ENCODE assay signal across 15 cellular contexts in the genomic region with DNA sequence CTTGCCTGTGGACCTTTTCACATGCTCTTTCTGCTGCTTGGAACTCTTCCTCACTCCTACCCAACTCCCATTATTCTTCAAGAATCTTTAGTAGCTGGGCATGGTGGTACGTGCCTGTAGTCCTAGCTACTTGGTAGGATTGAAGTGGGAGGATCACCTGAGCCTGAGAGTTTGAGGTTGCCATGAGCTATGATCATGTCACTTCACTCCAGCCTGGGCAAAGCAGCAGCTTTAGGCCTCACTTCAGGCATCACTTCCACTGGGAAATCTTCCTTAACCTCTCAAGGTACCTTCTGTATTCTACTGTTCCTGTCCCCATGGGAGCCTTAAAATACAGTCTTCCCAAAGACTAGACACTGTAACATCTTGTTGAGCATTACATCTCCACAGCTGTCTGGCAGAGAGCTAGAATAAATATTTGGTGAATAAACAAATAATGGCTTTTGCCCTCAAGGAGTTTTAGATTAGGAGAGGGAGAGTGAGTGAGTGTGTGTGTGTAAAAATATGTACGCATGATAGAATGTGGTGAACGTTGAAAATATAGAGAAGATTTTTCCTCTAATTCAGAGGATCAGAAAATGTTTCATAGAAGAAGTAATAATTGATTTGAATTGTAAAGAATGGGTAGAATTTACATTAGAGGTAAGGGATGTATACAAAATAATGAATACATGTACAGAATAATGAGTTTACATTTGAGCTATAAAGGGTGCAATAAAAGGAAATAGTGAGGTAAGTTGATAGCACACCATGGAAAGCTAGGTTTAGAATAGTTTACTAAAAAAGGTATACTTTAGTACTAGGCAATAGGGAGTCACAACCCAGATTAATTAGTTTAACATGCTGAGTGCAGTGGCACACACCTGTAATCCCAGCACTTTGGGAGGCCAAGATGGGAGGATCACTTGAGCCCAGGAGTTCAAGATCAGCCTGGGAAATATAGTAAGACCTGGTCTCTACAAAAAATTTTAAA. TPM values are rescaled to one million over a fixed set of nuclear protein-coding genes. Genes with fewer than 3 reads are reported as not detected.
A peak's percentile ranks its signal among the peaks of the same experiment; 100 is the strongest.
DNase-seq lines count a peak whose midpoint lies in the region; ATAC-seq and TF ChIP-seq lines count a peak whose summit lies in the region.
"Had no signal": no experiment of that assay in that cellular context is flagged by ENCODE, and none has a peak within 500 bp of the region (broad histone marks: within the 10 kb centered on the region; RNA-seq: fewer than 3 reads in every experiment).

No MANE protein-coding gene starts in this region.

- H3K9me3 Mint-ChIP-seq in activated CD4-positive, alpha-beta T cell treated with anti-CD3 and anti-CD28 coated beads for 36 hours (ENCODE audit: low read depth): no peaks in the 10 kb centered on the region
- no peaks in the 10 kb centered on the region for H3K9me3 Mint-ChIP-seq in CD14-positive monocyte
- H3K9me3 Mint-ChIP-seq: immature natural killer cell had no signal

- no peak overlapping the region for H3K4me3 Mint-ChIP-seq in activated CD4-positive, alpha-beta T cell treated with anti-CD3 and anti-CD28 coated beads for 36 hours
- no peak overlapping the region for H3K4me3 Mint-ChIP-seq in CD14-positive monocyte
- H3K4me3 Mint-ChIP-seq: immature natural killer cell had no signal

- no peaks in the 10 kb centered on the region for H3K4me1 ChIP-seq in colonic mucosa

- peak overlapping the region; percentile 19 for H3K27ac ChIP-seq in colonic mucosa

- peaks cover 5% of the 10 kb centered on the region for H3K36me3 ChIP-seq in colonic mucosa

- DNase-seq in activated CD4-positive, alpha-beta T cell treated with anti-CD3 and anti-CD28 coated beads for 36 hours: no peak
- no peak for DNase-seq in activated CD4-positive, alpha-beta T cell treated with anti-CD3 and anti-CD28 coated beads for 48 hours
- DNase-seq in NCI-H2171 (lab: John Stamatoyannopoulos, UW): peak; percentile 10
- DNase-seq in colonic mucosa: no peak
- no peak for DNase-seq in sciatic nerve (ENCODE audit: low spot score)
- DNase-seq in islet precursor cell: no peak
- no peak for DNase-seq in NCI-H1436 (lab: John Stamatoyannopoulos, UW)
- no peak for DNase-seq in CD14-positive monocyte (ENCODE audit: low spot score)
- DNase-seq: DMS 273 treated with DMSO at 0.1 percent for 48 hours; effector memory CD4-positive, alpha-beta T cell; immature natural killer cell; NCI-H2081; posterior cingulate gyrus; stimulated activated CD8-positive, alpha-beta memory T cell treated with anti-CD3 and anti-CD28 coated beads, Interleukin-4, amount 100 ng/mL, for 48 hours had no signal

- no peaks in the 10 kb centered on the region for H3K27me3 ChIP-seq in colonic mucosa

- H3K4me1 Mint-ChIP-seq in activated CD4-positive, alpha-beta T cell treated with anti-CD3 and anti-CD28 coated beads for 36 hours: peaks cover 5% of the 10 kb centered on the region
- no peaks in the 10 kb centered on the region for H3K4me1 Mint-ChIP-seq in CD14-positive monocyte
- H3K4me1 Mint-ChIP-seq: immature natural killer cell had no signal

- no peaks in the 10 kb centered on the region for H3K27me3 Mint-ChIP-seq in activated CD4-positive, alpha-beta T cell treated with anti-CD3 and anti-CD28 coated beads for 36 hours
- H3K27me3 Mint-ChIP-seq in CD14-positive monocyte (ENCODE audit: low read depth in 3 of 3): peaks cover 0 to 1% (median 0%) of the 10 kb centered on the region in 3 donors

- ATAC-seq in activated CD4-positive, alpha-beta T cell treated with anti-CD3 and anti-CD28 coated beads for 36 hours: no peak
- ATAC-seq in sciatic nerve: peak; percentile 13

- TF ChIP-seq CTCF in colonic mucosa (IDR thresholded peaks at IDR 0.05) (no peak), CD14-positive monocyte (IDR thresholded peaks at IDR 0.05) (no peak)

- no peak overlapping the region for H3K4me3 ChIP-seq in colonic mucosa
- H3K4me3 ChIP-seq: K562 had no signal

- H3K9me3 ChIP-seq in colonic mucosa: no peaks in the 10 kb centered on the region

- CTCF ChIA-PET in activated CD4-positive, alpha-beta T cell treated with anti-CD3 and anti-CD28 coated beads for 36 hours (lab: Charles Lee): interaction anchor here (0.6 to 8.8 kb wide), 8 partner anchors 21 to 339 kb away, joined by 3 to 152 read pairs (median 4); a partner anchor contains a TSS

- intact Hi-C loops in activated CD4-positive, alpha-beta T cell treated with anti-CD3 and anti-CD28 coated beads for 36 hours (cut with DNase I, micrococcal nuclease): loop anchor here (2.0 to 10.0 kb wide), 3 partner anchors 159 to 449 kb away; a partner anchor contains a TSS
- intact Hi-C loops in colonic mucosa (cut with DNase I) (loop anchor here (10.0 kb wide), 1 partner anchor 159 kb away; no protein-coding TSS in a partner anchor), sciatic nerve (cut with DNase I) (loop anchor here (10.0 kb wide), 1 partner anchor 289 kb away; a partner anchor contains a TSS), CD14-positive monocyte (cut with micrococcal nuclease) (loop anchor here (10.0 kb wide), 1 partner anchor 289 kb away; a partner anchor contains a TSS)

- no peak overlapping the region for H3K9ac ChIP-seq in colonic mucosa (ENCODE audit: low read depth in 2 of 2, low read length in 2 of 2)

- POLR2A ChIA-PET in activated CD4-positive, alpha-beta T cell treated with anti-CD3 and anti-CD28 coated beads for 36 hours (lab: Charles Lee): no interaction called here

- H3K27ac Mint-ChIP-seq in activated CD4-positive, alpha-beta T cell treated with anti-CD3 and anti-CD28 coated beads for 36 hours: peak overlapping the region; percentile 34
- H3K27ac Mint-ChIP-seq in CD14-positive monocyte: peak overlapping the region in 2 of 7 donors; percentile 19 to 20

- H3K36me3 Mint-ChIP-seq in activated CD4-positive, alpha-beta T cell treated with anti-CD3 and anti-CD28 coated beads for 36 hours (ENCODE audit: low read depth): peaks cover 11% of the 10 kb centered on the region
- H3K36me3 Mint-ChIP-seq in CD14-positive monocyte: peaks cover 50 to 70% of the 10 kb centered on the region in 2 donors

RNA-seq across cellular contexts. Expression of a gene that starts 29.2 kb away (rescaled TPM):
- 10 to 100 TPM; 10.9 to 13.2 TPM for total RNA-seq in activated CD4-positive, alpha-beta T cell treated with anti-CD3 and anti-CD28 coated beads for 36 hours
- total RNA-seq in colonic mucosa (10 to 100 TPM in 1 of 2 donors, 1 to 10 TPM in 1; 7.0 to 14.9 TPM), sciatic nerve (5.3 TPM)
- polyA plus RNA-seq in CD14-positive monocyte: 1 to 10 TPM; 1.8 to 2.1 TPM
- polyA plus RNA-seq: immature natural killer cell had no signal

RNA-seq across cellular contexts. Expression of a gene that starts 59.3 kb away (rescaled TPM):
- total RNA-seq in activated CD4-positive, alpha-beta T cell treated with anti-CD3 and anti-CD28 coated beads for 36 hours: 10 to 100 TPM; 24.9 to 30.4 TPM
- total RNA-seq in colonic mucosa (10 to 100 TPM; 41.9 to 76.6 TPM), sciatic nerve (45.1 TPM)
- polyA plus RNA-seq in CD14-positive monocyte: 10 to 100 TPM; 20.0 to 29.5 TPM
